ENCODE assay signal across 27 cellular contexts in genomic region chr3:135453333-135453732, GRCh38.
"Had no signal": no experiment of that assay in that cellular context is flagged by ENCODE, and none has a peak within 500 bp of the region (broad histone marks: within the 10 kb centered on the region; RNA-seq: fewer than 3 reads in every experiment).

No MANE protein-coding gene starts in this region.

- H3K27me3 Mint-ChIP-seq: activated CD4-positive, alpha-beta memory T cell treated with anti-CD3 and anti-CD28 coated beads, Interleukin-2, amount 10 ng/mL, durations not matched to agents 7 days and 5 days; activated CD4-positive, alpha-beta T cell treated with anti-CD3 and anti-CD28 coated beads, Interleukin-2, amount 10 ng/mL, durations not matched to agents 7 days and 5 days; activated naive CD4-positive, alpha-beta T cell treated with anti-CD3 and anti-CD28 coated beads, Interleukin-2, amount 10 ng/mL, durations not matched to agents 7 days and 5 days; activated naive CD8-positive, alpha-beta T cell treated with anti-CD3 and anti-CD28 coated beads, Interleukin-2, amount 10 ng/mL, durations not matched to agents 7 days and 5 days; activated T-cell treated with anti-CD3 and anti-CD28 coated beads, Interleukin-2, amount 50 U/mL, for 24 hours had no signal

- H3K36me3 Mint-ChIP-seq: activated naive CD4-positive, alpha-beta T cell treated with anti-CD3 and anti-CD28 coated beads, Interleukin-2, amount 10 ng/mL, durations not matched to agents 7 days and 5 days; activated naive CD4-positive, alpha-beta T cell treated with anti-CD3 and anti-CD28 coated beads, Interleukin-2, amount 50 U/mL, for 72 hours; activated naive CD8-positive, alpha-beta T cell treated with anti-CD3 and anti-CD28 coated beads, Interleukin-2, amount 10 ng/mL, durations not matched to agents 7 days and 5 days; brain had no signal

- H3K27ac ChIP-seq: ascending aorta, breast epithelium, cardiac muscle cell, colonic mucosa, epithelial cell of prostate had no signal

- H3K4me3 ChIP-seq: ascending aorta, breast epithelium, cardiac muscle cell, colonic mucosa had no signal

- H3K4me1 ChIP-seq: ascending aorta, colonic mucosa had no signal

- H3K27me3 ChIP-seq: ascending aorta, breast epithelium, colonic mucosa had no signal

- DNase-seq: activated CD4-positive, alpha-beta memory T cell treated with anti-CD3 and anti-CD28 coated beads, Interleukin-2, amount 10 ng/mL, durations not matched to agents 7 days and 5 days; activated CD4-positive, alpha-beta T cell treated with anti-CD3 and anti-CD28 coated beads for 1 hour; activated CD4-positive, alpha-beta T cell treated with anti-CD3 and anti-CD28 coated beads for 4 hours; activated CD4-positive, alpha-beta T cell treated with anti-CD3 and anti-CD28 coated beads, Interleukin-2, amount 10 ng/mL, durations not matched to agents 7 days and 5 days; activated CD4-positive, alpha-beta T cell treated with anti-CD3 and anti-CD28 coated beads, Interleukin-2, amount 50 U/mL, for 4 hours; activated CD8-positive, alpha-beta memory T cell treated with anti-CD3 and anti-CD28 coated beads, Interleukin-2, amount 50 U/mL, for 48 hours; activated gamma-delta T cell; activated naive CD4-positive, alpha-beta T cell; activated naive CD4-positive, alpha-beta T cell treated with anti-CD3 and anti-CD28 coated beads, Interleukin-2, amount 10 ng/mL, durations not matched to agents 7 days and 5 days; activated naive CD8-positive, alpha-beta T cell treated with anti-CD3 and anti-CD28 coated beads, Interleukin-2, amount 10 ng/mL, durations not matched to agents 7 days and 5 days; activated T-cell treated with anti-CD3 and anti-CD28 coated beads for 4 hours; activated T-cell treated with anti-CD3 and anti-CD28 coated beads, Interleukin-2, amount 50 U/mL, for 24 hours; activated T-cell treated with anti-CD3 and anti-CD28 coated beads, Interleukin-2, amount 50 U/mL, for 72 hours; central memory CD4-positive, alpha-beta T cell; cerebellar nuclear complex; colonic mucosa; effector CD8-positive, alpha-beta T cell; foreskin fibroblast; head of caudate nucleus; T-helper 2 cell had no signal

- ATAC-seq: activated naive CD4-positive, alpha-beta T cell treated with anti-CD3 and anti-CD28 coated beads, Interleukin-2, amount 50 U/mL, for 72 hours; activated T-cell treated with anti-CD3 and anti-CD28 coated beads, Interleukin-2, amount 50 U/mL, for 72 hours had no signal

- H3K36me3 ChIP-seq: ascending aorta, breast epithelium, cardiac muscle cell, colonic mucosa had no signal

- H3K4me1 Mint-ChIP-seq: activated CD4-positive, alpha-beta memory T cell treated with anti-CD3 and anti-CD28 coated beads, Interleukin-2, amount 10 ng/mL, durations not matched to agents 7 days and 5 days; activated CD4-positive, alpha-beta T cell treated with anti-CD3 and anti-CD28 coated beads, Interleukin-2, amount 10 ng/mL, durations not matched to agents 7 days and 5 days; activated naive CD4-positive, alpha-beta T cell treated with anti-CD3 and anti-CD28 coated beads, Interleukin-2, amount 10 ng/mL, durations not matched to agents 7 days and 5 days; activated naive CD8-positive, alpha-beta T cell treated with anti-CD3 and anti-CD28 coated beads, Interleukin-2, amount 10 ng/mL, durations not matched to agents 7 days and 5 days had no signal

- H3K9me3 ChIP-seq: ascending aorta, breast epithelium, colonic mucosa had no signal

- H3K4me3 Mint-ChIP-seq: activated CD4-positive, alpha-beta memory T cell treated with anti-CD3 and anti-CD28 coated beads, Interleukin-2, amount 10 ng/mL, durations not matched to agents 7 days and 5 days; activated CD4-positive, alpha-beta T cell treated with anti-CD3 and anti-CD28 coated beads, Interleukin-2, amount 10 ng/mL, durations not matched to agents 7 days and 5 days; activated naive CD4-positive, alpha-beta T cell treated with anti-CD3 and anti-CD28 coated beads, Interleukin-2, amount 10 ng/mL, durations not matched to agents 7 days and 5 days; activated naive CD8-positive, alpha-beta T cell treated with anti-CD3 and anti-CD28 coated beads, Interleukin-2, amount 10 ng/mL, durations not matched to agents 7 days and 5 days; activated T-cell treated with anti-CD3 and anti-CD28 coated beads, Interleukin-2, amount 50 U/mL, for 24 hours; activated T-cell treated with anti-CD3 and anti-CD28 coated beads, Interleukin-2, amount 50 U/mL, for 72 hours; brain; WTC11 had no signal

- H3K9me3 Mint-ChIP-seq: activated CD4-positive, alpha-beta T cell treated with anti-CD3 and anti-CD28 coated beads, Interleukin-2, amount 10 ng/mL, durations not matched to agents 7 days and 5 days; activated naive CD4-positive, alpha-beta T cell treated with anti-CD3 and anti-CD28 coated beads, Interleukin-2, amount 10 ng/mL, durations not matched to agents 7 days and 5 days; activated T-cell treated with anti-CD3 and anti-CD28 coated beads, Interleukin-2, amount 50 U/mL, for 24 hours had no signal

- H3K27ac Mint-ChIP-seq: activated CD4-positive, alpha-beta memory T cell treated with anti-CD3 and anti-CD28 coated beads, Interleukin-2, amount 10 ng/mL, durations not matched to agents 7 days and 5 days; activated CD4-positive, alpha-beta T cell treated with anti-CD3 and anti-CD28 coated beads, Interleukin-2, amount 10 ng/mL, durations not matched to agents 7 days and 5 days; activated naive CD4-positive, alpha-beta T cell treated with anti-CD3 and anti-CD28 coated beads, Interleukin-2, amount 10 ng/mL, durations not matched to agents 7 days and 5 days; activated naive CD4-positive, alpha-beta T cell treated with anti-CD3 and anti-CD28 coated beads, Interleukin-2, amount 50 U/mL, for 72 hours; activated naive CD8-positive, alpha-beta T cell treated with anti-CD3 and anti-CD28 coated beads, Interleukin-2, amount 10 ng/mL, durations not matched to agents 7 days and 5 days; activated T-cell treated with anti-CD3 and anti-CD28 coated beads, Interleukin-2, amount 50 U/mL, for 24 hours; activated T-cell treated with anti-CD3 and anti-CD28 coated beads, Interleukin-2, amount 50 U/mL, for 72 hours; WTC11 had no signal
